ENCODE assay signal across 27 cellular contexts in genomic region chr1:245764040-245764439, GRCh38.
DNase-seq lines count a peak whose midpoint lies in the region; ATAC-seq, FAIRE-seq and TF ChIP-seq lines count a peak whose summit lies in the region.
"Had no signal": no experiment of that assay in that cellular context is flagged by ENCODE, and none has a peak within 500 bp of the region (broad histone marks: within the 10 kb centered on the region; RNA-seq: fewer than 3 reads in every experiment).

No MANE protein-coding gene starts in this region.

- TF ChIP-seq RAD21 in SK-N-SH (IDR thresholded peaks at IDR 0.05; ENCODE audit: low read length), result no peak

- H3K27ac ChIP-seq in SK-N-SH (ENCODE audit: low read depth in 2 of 2, low read length in 1 of 2), result peak overlapping the region in 1 of 2 experiments; percentile 53; a peak in 2 of 4 replicates
- H3K27ac ChIP-seq in kidney (ENCODE audit: low read depth in 2 of 2, low read length in 2 of 2), result no peak overlapping the region
- H3K27ac ChIP-seq: 22Rv1, C4-2B, GM23248, KMS-11, SK-N-MC had no signal

- no peaks in the 10 kb centered on the region for H4K20me1 ChIP-seq in SK-N-SH (ENCODE audit: insufficient read depth)

- H3K4me2 ChIP-seq in SK-N-SH, result no peak overlapping the region
- H3K4me2 ChIP-seq: KMS-11 had no signal

- TF ChIP-seq CTCF in SK-N-SH (IDR thresholded peaks at IDR 0.05), result no peak
- no peak for TF ChIP-seq CTCF in chondrocyte (IDR thresholded peaks at IDR 0.05)
- no peak for TF ChIP-seq CTCF in nephron (IDR thresholded peaks at IDR 0.05; ENCODE audit: unreplicated experiment in 3 of 3)
- no peak for TF ChIP-seq CTCF in GM10248 (IDR thresholded peaks at IDR 0.05; ENCODE audit: control extremely low read depth, extremely low read depth, low read depth, missing control alignments)
- TF ChIP-seq CTCF in kidney (IDR thresholded peaks at IDR 0.05; ENCODE audit: borderline replicate concordance, extremely low read depth, insufficient read depth), result no peak

- peak; percentile 35 for ATAC-seq in SK-N-SH treated with all-trans-retinoic acid at 6 μM for 48 hours
- ATAC-seq: CD8-positive, alpha-beta T cell; GM12878 had no signal

- WGBS in SK-N-SH (ENCODE audit: low lambda C conversion rate), result 74% methylated on average over 4 of the region's 4 CpGs

- H3K4me1 ChIP-seq in SK-N-SH (ENCODE audit: control insufficient read depth in 1 of 2, insufficient read depth in 2 of 2, low read depth in 1 of 2, low read length in 1 of 2) (peaks cover 7 to 11% of the 10 kb centered on the region in 2 experiments; a peak in 3 of 4 replicates), kidney (ENCODE audit: control insufficient read depth in 1 of 2, insufficient read depth in 1 of 2, low read depth in 1 of 2, low read length in 2 of 2) (no peaks in the 10 kb centered on the region)
- H3K4me1 ChIP-seq: Caco-2 had no signal

- no peaks in the 10 kb centered on the region for H3K27me3 Mint-ChIP-seq in chondrocyte (ENCODE audit: low read depth)
- H3K27me3 Mint-ChIP-seq in nephron (ENCODE audit: low read depth), result peaks cover 5% of the 10 kb centered on the region
- H3K27me3 Mint-ChIP-seq: B cell, IgD-negative memory B cell had no signal

- H3K79me2 ChIP-seq in SK-N-SH (ENCODE audit: insufficient read depth), result no peaks in the 10 kb centered on the region

- no peak overlapping the region for H2AFZ ChIP-seq in SK-N-SH (ENCODE audit: low read depth)
- H2AFZ ChIP-seq: GM23248 had no signal

- H3K36me3 ChIP-seq in SK-N-SH (replicated peaks in 1 of 2; ENCODE audit: control insufficient read depth in 1 of 2, insufficient read depth in 2 of 2, low read length in 1 of 2), result peaks cover 5% of the 10 kb centered on the region in 2 experiments
- no peaks in the 10 kb centered on the region for H3K36me3 ChIP-seq in kidney (ENCODE audit: control insufficient read depth in 1 of 2, insufficient read depth in 2 of 2, low read length in 2 of 2)

- H3K4me3 Mint-ChIP-seq in chondrocyte (ENCODE audit: unreplicated experiment) (no peak overlapping the region), nephron (no peak overlapping the region)
- H3K4me3 Mint-ChIP-seq: B cell; CD8-positive, alpha-beta T cell; IgD-negative memory B cell had no signal

- FAIRE-seq in H54 (lab: Jason Lieb, UNC) (no peak), kidney (lab: Jason Lieb, UNC) (no peak)
- FAIRE-seq: G401.6, GM12878, RCC 7860 had no signal

- no peak for TF ChIP-seq EP300 in SK-N-SH (IDR thresholded peaks at IDR 0.05; ENCODE audit: borderline replicate concordance in 1 of 2, low read depth in 1 of 2, low read length in 1 of 2)

- DNase-seq in SK-N-SH, result no peak
- DNase-seq in chondrocyte (ENCODE audit: low spot score), result no peak
- no peak for DNase-seq in H54 (ENCODE audit: insufficient read length, low spot score)
- no peak for DNase-seq in NCI-H146 (lab: John Stamatoyannopoulos, UW)
- no peak for DNase-seq in GM10248 (ENCODE audit: extremely low spot score)
- no peak for DNase-seq in kidney
- DNase-seq: Caco-2; CD8-positive, alpha-beta T cell; GM23248; MM.1S; NCI-H1694; NCI-H2029 treated with DMSO at 0.1 percent for 48 hours; NCI-H2227 treated with DMSO at 0.1 percent for 48 hours; NCI-H526 treated with DMSO at 0.1 percent for 48 hours; OCI-M1; SIG-M5 had no signal

- H3K9me2 ChIP-seq in SK-N-SH, result no peaks in the 10 kb centered on the region

- POLR2A ChIA-PET in SK-N-SH (lab: Yijun Ruan, JAX) (no interaction called here), GM10248 (lab: Yijun Ruan, JAX) (no interaction called here)

- peaks cover 2% of the 10 kb centered on the region for H3F3A ChIP-seq in SK-N-SH (replicated peaks; ENCODE audit: insufficient read depth)

- H3K9me3 ChIP-seq in SK-N-SH (no peaks in the 10 kb centered on the region), kidney (ENCODE audit: control insufficient read depth in 1 of 2, low read length in 2 of 2) (no peaks in the 10 kb centered on the region)
- H3K9me3 ChIP-seq: Caco-2 had no signal

- H3K4me3 ChIP-seq in SK-N-SH (ENCODE audit: low read depth in 2 of 2, low read length in 1 of 2) (no peak overlapping the region), kidney (ENCODE audit: low read length in 2 of 2) (no peak overlapping the region)
- H3K4me3 ChIP-seq: GM12878, GM23248, SK-N-MC had no signal

- H3K9ac ChIP-seq in SK-N-SH (no peak overlapping the region), kidney (ENCODE audit: low read length in 2 of 2) (no peak overlapping the region)
- H3K9ac ChIP-seq: GM23248, KMS-11 had no signal

- intact Hi-C loops in kidney (cut with DNase I), result no loop called here

- CTCF ChIA-PET in SK-N-SH (lab: Yijun Ruan, JAX), result interaction anchor here (0.9 to 1.3 kb wide), 5 partner anchors 10 to 21 kb away, joined by 3 to 4 read pairs (median 3); no protein-coding TSS in a partner anchor
- CTCF ChIA-PET in GM10248 (lab: Yijun Ruan, JAX), result no interaction called here

- H3K4me1 Mint-ChIP-seq in chondrocyte (ENCODE audit: low read depth) (peaks cover 44% of the 10 kb centered on the region), nephron (peaks cover 7% of the 10 kb centered on the region)
- H3K4me1 Mint-ChIP-seq: B cell had no signal

- peaks cover 7% of the 10 kb centered on the region for H3K36me3 Mint-ChIP-seq in chondrocyte (ENCODE audit: low read depth)
- H3K36me3 Mint-ChIP-seq in nephron (ENCODE audit: low read depth), result peaks cover 14% of the 10 kb centered on the region

- no peak for TF ChIP-seq POLR2A in H54 (IDR thresholded peaks at IDR 0.05; ENCODE audit: low read depth, low read length)

- no peaks in the 10 kb centered on the region for H3K9me3 Mint-ChIP-seq in chondrocyte (ENCODE audit: low read depth)
- H3K9me3 Mint-ChIP-seq in nephron, result peaks cover under 1% of the 10 kb centered on the region
- H3K9me3 Mint-ChIP-seq: IgD-negative memory B cell had no signal

- peak overlapping the region; percentile 83 for H3K27ac Mint-ChIP-seq in chondrocyte (ENCODE audit: unreplicated experiment)
- peak overlapping the region in 2 of 3 experiments; percentile 66 to 90 for H3K27ac Mint-ChIP-seq in nephron
- H3K27ac Mint-ChIP-seq: B cell; CD8-positive, alpha-beta T cell; IgD-negative memory B cell had no signal

- no peaks in the 10 kb centered on the region for H3K27me3 ChIP-seq in SK-N-SH (ENCODE audit: insufficient read depth)

TF ChIP-seq in SK-N-SH treated with all-trans-retinoic acid at 6 μM for 48 hours, 23 proteins besides CTCF, POLR2A, EP300 and RAD21 (continues in another document):
- TF ChIP-seq PATZ1 (CRISPR knock-in tag; IDR thresholded peaks at IDR 0.05; ENCODE audit: borderline replicate concordance) (no peak), OSR1 (CRISPR knock-in tag; IDR thresholded peaks at IDR 0.05) (no peak), ZNF565 (CRISPR knock-in tag; conservative IDR thresholded peaks at IDR 0.05; ENCODE audit: low read depth) (no peak), PPARA (CRISPR knock-in tag; IDR thresholded peaks at IDR 0.05; ENCODE audit: borderline replicate concordance) (no peak), TCF4 (CRISPR knock-in tag; IDR thresholded peaks at IDR 0.05; ENCODE audit: borderline replicate concordance) (no peak), SNAI2 (CRISPR knock-in tag; IDR thresholded peaks at IDR 0.05) (no peak), ZNF8 (CRISPR knock-in tag; IDR thresholded peaks at IDR 0.05) (no peak), ESRRG (CRISPR knock-in tag; IDR thresholded peaks at IDR 0.05) (no peak), ZC3H10 (CRISPR knock-in tag; IDR thresholded peaks at IDR 0.05) (no peak), CSDC2 (CRISPR knock-in tag; IDR thresholded peaks at IDR 0.05) (no peak), ZNF70 (CRISPR knock-in tag; IDR thresholded peaks at IDR 0.05) (no peak)

TF ChIP-seq in SK-N-SH, 30 proteins besides CTCF, POLR2A, EP300 and RAD21:
- TF ChIP-seq YY1 (IDR thresholded peaks at IDR 0.05; ENCODE audit: low read depth), result no peak
- TF ChIP-seq TCF12 (IDR thresholded peaks at IDR 0.05), result no peak
- TF ChIP-seq NFIC (IDR thresholded peaks at IDR 0.05; ENCODE audit: borderline replicate concordance), result no peak
- TF ChIP-seq TEAD4 (IDR thresholded peaks at IDR 0.05; ENCODE audit: borderline replicate concordance, insufficient read depth), result no peak
- TF ChIP-seq SIN3A (IDR thresholded peaks at IDR 0.05; ENCODE audit: borderline replicate concordance, low read depth, low read length), result no peak
- no peak for TF ChIP-seq CHD2 (IDR thresholded peaks at IDR 0.05; ENCODE audit: low read length, partially characterized antibody)
- TF ChIP-seq USF2 (IDR thresholded peaks at IDR 0.05; ENCODE audit: borderline replicate concordance, low read depth, low read length), result no peak
- TF ChIP-seq FOXJ3 (CRISPR knock-in tag; IDR thresholded peaks at IDR 0.05), result no peak
- no peak for TF ChIP-seq MAX (IDR thresholded peaks at IDR 0.05; ENCODE audit: low read depth)
